1 cellular context compared by ENCODE assay signal in genomic region chr10:89241491-89242339, GRCh38.
TF ChIP-seq lines count a peak whose summit lies in the region.

No MANE protein-coding gene starts in this region.

TF ChIP-seq in HepG2, 621 proteins besides CTCF, POLR2A, EP300 and RAD21 (continued from another document):
- no peak for TF ChIP-seq MTERF4 (CRISPR knock-in tag; IDR thresholded peaks at IDR 0.05)
- no peak for TF ChIP-seq SRSF4 (IDR thresholded peaks at IDR 0.05; ENCODE audit: low read depth, low read length, poor library complexity, severe bottlenecking)
- no peak for TF ChIP-seq RNF219 (CRISPR knock-in tag; IDR thresholded peaks at IDR 0.05)
- TF ChIP-seq, protein P1, sequence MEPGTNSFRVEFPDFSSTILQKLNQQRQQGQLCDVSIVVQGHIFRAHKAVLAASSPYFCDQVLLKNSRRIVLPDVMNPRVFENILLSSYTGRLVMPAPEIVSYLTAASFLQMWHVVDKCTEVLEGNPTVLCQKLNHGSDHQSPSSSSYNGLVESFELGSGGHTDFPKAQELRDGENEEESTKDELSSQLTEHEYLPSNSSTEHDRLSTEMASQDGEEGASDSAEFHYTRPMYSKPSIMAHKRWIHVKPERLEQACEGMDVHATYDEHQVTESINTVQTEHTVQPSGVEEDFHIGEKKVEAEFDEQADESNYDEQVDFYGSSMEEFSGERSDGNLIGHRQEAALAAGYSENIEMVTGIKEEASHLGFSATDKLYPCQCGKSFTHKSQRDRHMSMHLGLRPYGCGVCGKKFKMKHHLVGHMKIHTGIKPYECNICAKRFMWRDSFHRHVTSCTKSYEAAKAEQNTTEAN (CRISPR knock-in tag; conservative IDR thresholded peaks at IDR 0.05), result no peak
